ENCODE assay signal across 20 cellular contexts in genomic region chr10:22945934-22946673, GRCh38. TPM values are rescaled to one million over a fixed set of nuclear protein-coding genes. Genes with fewer than 3 reads are reported as not detected.
A peak's percentile ranks its signal among the peaks of the same experiment; 100 is the strongest.
DNase-seq lines count a peak whose midpoint lies in the region; ATAC-seq and TF ChIP-seq lines count a peak whose summit lies in the region.
"Had no signal": no experiment of that assay in that cellular context is flagged by ENCODE, and none has a peak within 500 bp of the region (broad histone marks: within the 10 kb centered on the region; RNA-seq: fewer than 3 reads in every experiment).

No MANE protein-coding gene starts in this region.

- H3K4me3 ChIP-seq in tibial nerve = no peak overlapping the region
- H3K4me3 ChIP-seq: gastrocnemius medialis, GM23338, thyroid gland had no signal

- peaks cover 14% of the 10 kb centered on the region for H3K4me1 Mint-ChIP-seq in activated naive CD8-positive, alpha-beta T cell treated with anti-CD3 and anti-CD28 coated beads, Interleukin-2, amount 50 U/mL, for 24 hours
- H3K4me1 Mint-ChIP-seq: GM23338; naive thymus-derived CD8-positive, alpha-beta T cell had no signal

- H3K9me3 Mint-ChIP-seq in activated naive CD8-positive, alpha-beta T cell treated with anti-CD3 and anti-CD28 coated beads, Interleukin-2, amount 50 U/mL, for 24 hours = peaks cover 31% of the 10 kb centered on the region

- no peak for TF ChIP-seq POLR2A in tibial nerve (IDR thresholded peaks at IDR 0.05)

- H3K9me3 ChIP-seq in tibial nerve = peaks cover 0 to 29% (median 7%) of the 10 kb centered on the region in 4 donors
- H3K9me3 ChIP-seq: gastrocnemius medialis, thyroid gland had no signal

- TF ChIP-seq CTCF in tibial nerve (IDR thresholded peaks at IDR 0.05) = no peak

- no peaks in the 10 kb centered on the region for H3K4me1 ChIP-seq in tibial nerve
- H3K4me1 ChIP-seq: gastrocnemius medialis, thyroid gland had no signal

- no peak for DNase-seq in activated naive CD8-positive, alpha-beta T cell treated with anti-CD3 and anti-CD28 coated beads, Interleukin-2, amount 50 U/mL, for 24 hours
- DNase-seq in amniotic stem cell (lab: John Stamatoyannopoulos, UW) (no peak), cerebellum (ENCODE audit: low spot score) (no peak), tibial nerve (ENCODE audit: low spot score in 2 of 2) (no peak)
- DNase-seq: activated CD4-positive, alpha-beta T cell treated with anti-CD3 and anti-CD28 coated beads, Interleukin-2, amount 10 ng/mL, durations not matched to agents 7 days and 5 days; activated T-cell treated with anti-CD3 and anti-CD28 coated beads, Interleukin-2, amount 50 U/mL, for 4 hours; gastrocnemius medialis; immature natural killer cell; naive thymus-derived CD8-positive, alpha-beta T cell; NCI-H1092; NCI-H226; T1000; thyroid gland had no signal

- peaks cover 10% of the 10 kb centered on the region for H3K36me3 Mint-ChIP-seq in activated naive CD8-positive, alpha-beta T cell treated with anti-CD3 and anti-CD28 coated beads, Interleukin-2, amount 50 U/mL, for 24 hours (ENCODE audit: low read depth)

- no peak overlapping the region for H3K4me3 Mint-ChIP-seq in activated naive CD8-positive, alpha-beta T cell treated with anti-CD3 and anti-CD28 coated beads, Interleukin-2, amount 50 U/mL, for 24 hours
- H3K4me3 Mint-ChIP-seq: activated CD4-positive, alpha-beta T cell treated with anti-CD3 and anti-CD28 coated beads, Interleukin-2, amount 10 ng/mL, durations not matched to agents 7 days and 5 days; activated T-cell treated with anti-CD3 and anti-CD28 coated beads, Interleukin-2, amount 50 U/mL, for 4 hours; GM23338; immature natural killer cell; naive thymus-derived CD8-positive, alpha-beta T cell had no signal

- 91 to 93% methylated on average over 2 of the region's 2 CpGs for WGBS in tibial nerve, 2 donors

- H3K27me3 Mint-ChIP-seq in activated naive CD8-positive, alpha-beta T cell treated with anti-CD3 and anti-CD28 coated beads, Interleukin-2, amount 50 U/mL, for 24 hours = peaks cover 6% of the 10 kb centered on the region
- H3K27me3 Mint-ChIP-seq: activated CD4-positive, alpha-beta T cell treated with anti-CD3 and anti-CD28 coated beads, Interleukin-2, amount 10 ng/mL, durations not matched to agents 7 days and 5 days had no signal

- peak overlapping the region; percentile 72 for H3K27ac Mint-ChIP-seq in activated naive CD8-positive, alpha-beta T cell treated with anti-CD3 and anti-CD28 coated beads, Interleukin-2, amount 50 U/mL, for 24 hours
- H3K27ac Mint-ChIP-seq: activated CD4-positive, alpha-beta T cell treated with anti-CD3 and anti-CD28 coated beads, Interleukin-2, amount 10 ng/mL, durations not matched to agents 7 days and 5 days; GM23338; immature natural killer cell; naive thymus-derived CD8-positive, alpha-beta T cell had no signal

- H3K27me3 ChIP-seq in tibial nerve = no peaks in the 10 kb centered on the region
- H3K27me3 ChIP-seq: thyroid gland had no signal

- ATAC-seq in GM18873 (IDR thresholded peaks at IDR 0.05; ENCODE audit: low FRiP score, unreplicated experiment) (peak; percentile 63), GM21381 (IDR thresholded peaks at IDR 0.05; ENCODE audit: unreplicated experiment) (peak; percentile 76), HG02943 (IDR thresholded peaks at IDR 0.05; ENCODE audit: low read depth, unreplicated experiment) (peak; percentile 78)
- ATAC-seq in activated naive CD8-positive, alpha-beta T cell treated with anti-CD3 and anti-CD28 coated beads, Interleukin-2, amount 50 U/mL, for 24 hours = peak; percentile 63
- ATAC-seq: activated T-cell treated with anti-CD3 and anti-CD28 coated beads, Interleukin-2, amount 50 U/mL, for 4 hours; gastrocnemius medialis; GM23338; naive thymus-derived CD8-positive, alpha-beta T cell had no signal

- H3K36me3 ChIP-seq in tibial nerve = no peaks in the 10 kb centered on the region
- H3K36me3 ChIP-seq: gastrocnemius medialis, thyroid gland had no signal

- no peak for TF ChIP-seq EP300 in tibial nerve (IDR thresholded peaks at IDR 0.05)

- H3K27ac ChIP-seq in tibial nerve = no peak overlapping the region
- H3K27ac ChIP-seq: C4-2B, gastrocnemius medialis, thyroid gland had no signal

RNA-seq across cellular contexts. Expression of gene ARMC3, which starts 18.3 kb away (rescaled TPM):
- total RNA-seq in cerebellum = 7.8 TPM
- total RNA-seq in tibial nerve = 1 to 10 TPM in 1 of 4 donors, under 1 TPM in 1, not detected in 2; 0.44 to 3.9 TPM
- total RNA-seq: activated CD4-positive, alpha-beta T cell treated with anti-CD3 and anti-CD28 coated beads, Interleukin-2, amount 10 ng/mL, durations not matched to agents 7 days and 5 days; activated T-cell treated with anti-CD3 and anti-CD28 coated beads, Interleukin-2, amount 50 U/mL, for 4 hours; Daoy; gastrocnemius medialis; lung microvascular endothelial cell; naive thymus-derived CD8-positive, alpha-beta T cell had no signal
